In genomic region chr12:2358986-2359658, GRCh38 we compare ENCODE assay signal across 9 cellular contexts.
DNase-seq lines count a peak whose midpoint lies in the region; ATAC-seq and TF ChIP-seq lines count a peak whose summit lies in the region.
"Had no signal": no experiment of that assay in that cellular context is flagged by ENCODE, and none has a peak within 500 bp of the region (broad histone marks: within the 10 kb centered on the region; RNA-seq: fewer than 3 reads in every experiment).

No MANE protein-coding gene starts in this region.

- H3K79me2 ChIP-seq in GM23338 (replicated peaks; ENCODE audit: insufficient read depth): no peaks in the 10 kb centered on the region

- H3K9me2 ChIP-seq in GM23338 (ENCODE audit: insufficient read depth): no peaks in the 10 kb centered on the region

- peaks cover 11% of the 10 kb centered on the region; the same call in 2 of the 3 replicates for H3K4me1 Mint-ChIP-seq in GM23338

- TF ChIP-seq CTCF in GM23338 (conservative IDR thresholded peaks at IDR 0.05; ENCODE audit: low read depth in 2 of 2) (peak in 1 of 2 experiments; percentile 22; a peak in 2 of 4 replicates), fibroblast of the aortic adventitia (IDR thresholded peaks at IDR 0.05; ENCODE audit: insufficient read depth, low read length) (no peak)

- no peaks in the 10 kb centered on the region for H3K36me3 Mint-ChIP-seq in GM23338 (ENCODE audit: low read depth)

- no peaks in the 10 kb centered on the region for H3K27me3 ChIP-seq in GM23338 (ENCODE audit: insufficient read depth)

- H3K27ac Mint-ChIP-seq in GM23338: 0 out of 2 replicates have a peak overlapping the region, but pooled peaks have one; percentile 4

- H3K4me1 ChIP-seq in GM23338 (ENCODE audit: insufficient read depth): no peaks in the 10 kb centered on the region

- H2AFZ ChIP-seq in GM23338: no peak overlapping the region

- ATAC-seq in GM23338: no peak; the same call in 2 of the 3 replicates
- ATAC-seq in HG03460 (IDR thresholded peaks at IDR 0.05; ENCODE audit: unreplicated experiment): no peak

- no peaks in the 10 kb centered on the region for H3F3A ChIP-seq in GM23338 (replicated peaks; ENCODE audit: low read depth)

- DNase-seq in GM23338 (ENCODE audit: low spot score) (no peak), SK-MEL-5 (ENCODE audit: low read depth, low spot score) (peak; percentile 13), fibroblast of the aortic adventitia (ENCODE audit: low read depth) (peak; percentile 32)
- no peak for DNase-seq in stimulated activated naive CD4-positive, alpha-beta T cell (lab: John Stamatoyannopoulos, UW)
- DNase-seq in activated CD8-positive, alpha-beta memory T cell treated with anti-CD3 and anti-CD28 coated beads, Interleukin-2, amount 50 U/mL, for 4 hours: no peak
- DNase-seq: activated gamma-delta T cell treated with Interleukin-2 at 50 U/mL for 16 hours, NCI-H1694 treated with DMSO at 0.1 percent for 48 hours had no signal

- no peak overlapping the region for H3K4me3 Mint-ChIP-seq in GM23338

- H3K27ac ChIP-seq in GM23338 (ENCODE audit: low read depth) (no peak overlapping the region), skin epidermis (peak overlapping the region in 14 of 21 experiments; percentile 8 to 78 (median 43))

- no peaks in the 10 kb centered on the region for H3K9me3 Mint-ChIP-seq in GM23338

- in situ Hi-C loops in SK-MEL-5 (cut with HindIII; ENCODE audit: low pct_unique_long_range_greater_than_20kb, low sequenced_read_pairs): no loop called here

- H3K36me3 ChIP-seq in GM23338 (ENCODE audit: insufficient read depth): no peaks in the 10 kb centered on the region

- no peaks in the 10 kb centered on the region for H4K20me1 ChIP-seq in GM23338 (replicated peaks; ENCODE audit: insufficient read depth)

- H3K4me3 ChIP-seq in GM23338 (no peak overlapping the region), fibroblast of the aortic adventitia (ENCODE audit: low read depth, low read length) (no peak overlapping the region), skin epidermis (no peak overlapping the region)

- no peak overlapping the region for H3K4me2 ChIP-seq in GM23338

- peaks cover 2% of the 10 kb centered on the region for H3K27me3 Mint-ChIP-seq in GM23338 (ENCODE audit: insufficient read depth, low read depth, poor library complexity)

TF ChIP-seq in GM23338, 12 proteins besides CTCF, POLR2A, EP300 and RAD21:
- no peak for TF ChIP-seq EZH2 (IDR thresholded peaks at IDR 0.05; ENCODE audit: low read depth, unreplicated experiment)
- TF ChIP-seq JUNB (IDR thresholded peaks at IDR 0.05; ENCODE audit: unreplicated experiment): no peak
- TF ChIP-seq ZNF114 (CRISPR knock-in tag; IDR thresholded peaks at IDR 0.05): no peak
- TF ChIP-seq ZNF462 (CRISPR knock-in tag; IDR thresholded peaks at IDR 0.05): no peak
- TF ChIP-seq REST (IDR thresholded peaks at IDR 0.05; ENCODE audit: unreplicated experiment): no peak
- TF ChIP-seq STAT1 (IDR thresholded peaks at IDR 0.05; ENCODE audit: unreplicated experiment): no peak
- TF ChIP-seq POLR2AphosphoS5 (IDR thresholded peaks at IDR 0.05; ENCODE audit: low read depth): no peak
- no peak for TF ChIP-seq CREB1 (CRISPR knock-in tag; IDR thresholded peaks at IDR 0.05; ENCODE audit: low read depth)
- TF ChIP-seq, protein P1, sequence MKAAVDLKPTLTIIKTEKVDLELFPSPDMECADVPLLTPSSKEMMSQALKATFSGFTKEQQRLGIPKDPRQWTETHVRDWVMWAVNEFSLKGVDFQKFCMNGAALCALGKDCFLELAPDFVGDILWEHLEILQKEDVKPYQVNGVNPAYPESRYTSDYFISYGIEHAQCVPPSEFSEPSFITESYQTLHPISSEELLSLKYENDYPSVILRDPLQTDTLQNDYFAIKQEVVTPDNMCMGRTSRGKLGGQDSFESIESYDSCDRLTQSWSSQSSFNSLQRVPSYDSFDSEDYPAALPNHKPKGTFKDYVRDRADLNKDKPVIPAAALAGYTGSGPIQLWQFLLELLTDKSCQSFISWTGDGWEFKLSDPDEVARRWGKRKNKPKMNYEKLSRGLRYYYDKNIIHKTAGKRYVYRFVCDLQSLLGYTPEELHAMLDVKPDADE (IDR thresholded peaks at IDR 0.05): no peak
- TF ChIP-seq NANOG (IDR thresholded peaks at IDR 0.05; ENCODE audit: borderline replicate concordance): no peak
- no peak for TF ChIP-seq EZH2phosphoT487 (IDR thresholded peaks at IDR 0.05; ENCODE audit: unreplicated experiment)
- TF ChIP-seq ZNF331 (CRISPR knock-in tag; IDR thresholded peaks at IDR 0.05; ENCODE audit: low read depth): no peak

Comparison
In these comparisons a context has a peak if more than half of its experiments do, and no peak if none do; other contexts are left out.
1. DNase-seq: peak in SK-MEL-5 (single experiment) and fibroblast of the aortic adventitia (single experiment); none in GM23338 (single experiment), stimulated activated naive CD4-positive, alpha-beta T cell (0 of 6) and activated CD8-positive, alpha-beta memory T cell treated with anti-CD3 and anti-CD28 coated beads, Interleukin-2, amount 50 U/mL, for 4 hours (single experiment).